Comparison of ENCODE assay signal across 7 cellular contexts in the genomic region with DNA sequence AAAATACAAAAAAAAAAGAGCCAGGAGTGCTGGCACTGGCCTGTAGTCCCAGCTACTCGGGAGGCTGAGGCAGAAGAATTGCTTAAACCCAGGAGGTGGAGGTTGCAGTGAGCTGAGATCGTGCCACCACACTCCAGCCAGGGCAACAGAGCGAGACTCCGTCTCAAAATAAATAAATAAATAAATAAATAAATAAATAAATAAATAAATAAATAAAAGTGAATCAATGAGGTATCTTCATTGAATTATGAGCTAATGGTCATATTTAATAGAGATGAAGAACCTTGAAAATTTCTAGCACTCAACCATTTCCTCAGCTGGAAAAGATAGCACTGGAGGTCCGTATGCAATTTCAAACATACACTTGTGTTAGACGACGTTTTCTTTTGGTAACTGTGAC. TPM values are rescaled to one million over a fixed set of nuclear protein-coding genes. Genes with fewer than 3 reads are reported as not detected.
"Had no signal": no experiment of that assay in that cellular context is flagged by ENCODE, and none has a peak within 500 bp of the region (broad histone marks: within the 10 kb centered on the region; RNA-seq: fewer than 3 reads in every experiment).

No MANE protein-coding gene starts in this region.

RNA-seq across cellular contexts. Expression of gene CDK15, which starts 41.9 kb away (rescaled TPM):
- total RNA-seq: naive thymus-derived CD8-positive, alpha-beta T cell; natural killer cell treated with Interleukin-12 subunit alpha and Interleukin-12 subunit beta and Interleukin-15 and Interleukin-18, amount 100 ng/mL, for 72 hours; neural crest cell; occipital lobe; pulmonary artery endothelial cell; right atrium auricular region; right lobe of liver had no signal
- polyA plus RNA-seq: naive thymus-derived CD8-positive, alpha-beta T cell had no signal
